ENCODE assay signal across 8 cellular contexts in the genomic region with DNA sequence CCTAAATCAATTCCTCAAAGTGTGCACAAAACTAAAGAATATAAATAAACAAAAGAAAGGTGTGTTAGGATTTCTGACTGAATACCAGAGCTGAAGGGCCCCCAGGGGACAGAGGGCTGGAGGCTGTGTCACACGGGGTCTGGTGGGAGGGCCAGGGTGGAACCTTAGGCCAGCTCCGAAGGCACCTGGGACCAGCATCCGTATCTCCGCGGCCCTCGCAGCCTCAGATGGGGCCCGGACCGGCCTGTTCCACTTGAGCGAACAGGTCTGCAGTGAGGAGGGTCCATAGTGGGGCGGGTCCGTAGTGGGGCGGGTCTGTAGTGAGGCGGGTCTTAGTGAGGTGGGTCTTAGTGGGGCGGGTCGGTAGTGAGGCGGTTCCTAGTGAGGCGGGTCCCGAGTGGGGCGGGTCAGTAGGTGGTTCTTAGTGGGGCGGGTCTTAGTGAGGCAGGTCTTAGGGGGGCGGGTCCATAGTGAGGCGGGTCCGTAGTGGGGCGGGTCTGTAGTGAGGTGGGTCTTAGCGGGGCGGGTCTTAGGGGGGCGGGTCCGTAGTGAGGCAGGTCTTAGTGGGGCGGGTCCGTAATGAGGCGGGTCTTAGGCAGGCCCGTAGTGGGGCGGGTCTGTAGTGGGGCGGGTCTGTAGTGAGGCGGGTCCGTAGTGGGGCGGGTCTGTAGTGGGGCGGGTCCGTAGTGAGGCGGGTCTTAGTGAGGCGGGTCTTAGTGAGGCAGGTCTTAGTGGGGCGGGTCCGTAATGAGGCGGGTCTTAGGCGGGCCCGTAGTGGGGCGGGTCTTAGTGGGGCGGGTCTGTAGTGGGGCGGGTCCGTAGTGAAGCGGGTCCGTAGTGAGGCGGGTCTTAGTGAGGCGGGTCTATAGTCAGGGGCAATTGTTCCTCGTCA. TPM values are rescaled to one million over a fixed set of nuclear protein-coding genes. Genes with fewer than 3 reads are reported as not detected.
DNase-seq lines count a peak whose midpoint lies in the region; ATAC-seq and TF ChIP-seq lines count a peak whose summit lies in the region.

No MANE protein-coding gene starts in this region.

- DNase-seq in EL (peak; percentile 26), NB4 (ENCODE audit: low read depth) (peak; percentile 65), endodermal cell (peak; percentile 98), PC-9 (no peak), mammary epithelial cell (no peak), LoVo (ENCODE audit: low spot score) (no peak), NCI-H345 (lab: John Stamatoyannopoulos, UW) (no peak)
- DNase-seq in natural killer cell treated with Interleukin-12 subunit alpha and Interleukin-12 subunit beta and Interleukin-15 and Interleukin-18, amount 100 ng/mL, for 72 hours (ENCODE audit: low spot score), result no peak

- no peaks in the 10 kb centered on the region for H3K27me3 Mint-ChIP-seq in endodermal cell (ENCODE audit: insufficient read depth)
- peaks cover 11 to 32% of the 10 kb centered on the region in 2 donors for H3K27me3 Mint-ChIP-seq in natural killer cell treated with Interleukin-12 subunit alpha and Interleukin-12 subunit beta and Interleukin-15 and Interleukin-18, amount 100 ng/mL, for 72 hours

- no peaks in the 10 kb centered on the region for H3K9me3 Mint-ChIP-seq in endodermal cell
- no peaks in the 10 kb centered on the region for H3K9me3 Mint-ChIP-seq in natural killer cell treated with Interleukin-12 subunit alpha and Interleukin-12 subunit beta and Interleukin-15 and Interleukin-18, amount 100 ng/mL, for 72 hours

- CTCF ChIA-PET in PC-9 (lab: Charles Lee), result interaction anchor here (1.0 kb wide), 1 partner anchor 110 kb away, joined by 4 read pairs; no protein-coding TSS in a partner anchor
- CTCF ChIA-PET in mammary epithelial cell (lab: Charles Lee; ENCODE audit: low non-redundant PET), result no interaction called here

- peaks cover 9% of the 10 kb centered on the region for H3K36me3 Mint-ChIP-seq in endodermal cell (ENCODE audit: low read depth)
- no peaks in the 10 kb centered on the region for H3K36me3 Mint-ChIP-seq in natural killer cell treated with Interleukin-12 subunit alpha and Interleukin-12 subunit beta and Interleukin-15 and Interleukin-18, amount 100 ng/mL, for 72 hours

- no peak overlapping the region for H3K9ac ChIP-seq in endodermal cell (ENCODE audit: extremely low read depth, low read length, poor library complexity, severe bottlenecking)
- H3K9ac ChIP-seq in mammary epithelial cell (ENCODE audit: insufficient read depth, low read length), result no peak overlapping the region

- H3K79me2 ChIP-seq in PC-9 (ENCODE audit: low read depth) (no peaks in the 10 kb centered on the region), mammary epithelial cell (ENCODE audit: insufficient read depth, low read length) (peaks cover 3% of the 10 kb centered on the region)

- H3K4me1 ChIP-seq in endodermal cell (ENCODE audit: control insufficient read depth, insufficient read depth, low read length) (peaks cover 9% of the 10 kb centered on the region), PC-9 (replicated peaks; ENCODE audit: insufficient read depth) (no peaks in the 10 kb centered on the region), mammary epithelial cell (ENCODE audit: insufficient read depth, low read length) (peaks cover 6% of the 10 kb centered on the region)

- H4K20me1 ChIP-seq in PC-9 (ENCODE audit: insufficient read depth), result peaks cover 3% of the 10 kb centered on the region; the same call in 1 of the 2 replicates
- no peaks in the 10 kb centered on the region for H4K20me1 ChIP-seq in mammary epithelial cell (ENCODE audit: insufficient read depth, low read length)

- no peaks in the 10 kb centered on the region for H3K9me2 ChIP-seq in PC-9 (ENCODE audit: insufficient read depth)

- peak overlapping the region; percentile 72 for H3K27ac Mint-ChIP-seq in endodermal cell
- H3K27ac Mint-ChIP-seq in natural killer cell treated with Interleukin-12 subunit alpha and Interleukin-12 subunit beta and Interleukin-15 and Interleukin-18, amount 100 ng/mL, for 72 hours, result peak overlapping the region in 1 of 2 donors; percentile 15

- no peak for TF ChIP-seq CTCF in NB4 (IDR thresholded peaks at IDR 0.05; ENCODE audit: low read depth, low read length)
- TF ChIP-seq CTCF in endodermal cell (conservative IDR thresholded peaks at IDR 0.05), result no peak
- no peak for TF ChIP-seq CTCF in PC-9 (conservative IDR thresholded peaks at IDR 0.05)
- no peak for TF ChIP-seq CTCF in mammary epithelial cell (conservative IDR thresholded peaks at IDR 0.05 in 1 of 2, IDR thresholded peaks at IDR 0.05 in 1 of 2; ENCODE audit: extremely low read depth in 1 of 2, insufficient read depth in 1 of 2, low read depth in 1 of 2, low read length in 2 of 2)

- no peak overlapping the region for H3K27ac ChIP-seq in endodermal cell (ENCODE audit: low read depth, low read length)
- no peak overlapping the region for H3K27ac ChIP-seq in PC-9
- no peak overlapping the region for H3K27ac ChIP-seq in mammary epithelial cell (ENCODE audit: insufficient read depth, low read depth, low read length)

- in situ Hi-C loops in mammary epithelial cell (cut with MboI; ENCODE audit: low sequenced_read_pairs in 2 of 2), result loop anchor here in 1 of 2 donors (10.0 kb wide), 1 partner anchor 65 kb away; no protein-coding TSS in a partner anchor

- peak overlapping the region; percentile 39 for H3K4me3 Mint-ChIP-seq in endodermal cell
- peak overlapping the region; percentile 6 for H3K4me3 Mint-ChIP-seq in natural killer cell treated with Interleukin-12 subunit alpha and Interleukin-12 subunit beta and Interleukin-15 and Interleukin-18, amount 100 ng/mL, for 72 hours

- no peaks in the 10 kb centered on the region for H3K27me3 ChIP-seq in endodermal cell (ENCODE audit: control insufficient read depth, insufficient read depth, low read length, poor library complexity, severe bottlenecking)
- no peaks in the 10 kb centered on the region for H3K27me3 ChIP-seq in PC-9 (ENCODE audit: insufficient read depth, low read depth)
- H3K27me3 ChIP-seq in mammary epithelial cell (ENCODE audit: insufficient read depth, low read length), result no peaks in the 10 kb centered on the region

- no peak overlapping the region for H2AFZ ChIP-seq in PC-9
- H2AFZ ChIP-seq in mammary epithelial cell (ENCODE audit: low read depth, low read length), result no peak overlapping the region

- H3K36me3 ChIP-seq in endodermal cell (ENCODE audit: control insufficient read depth, insufficient read depth, low read length) (no peaks in the 10 kb centered on the region), PC-9 (ENCODE audit: low read depth) (no peaks in the 10 kb centered on the region), mammary epithelial cell (ENCODE audit: insufficient read depth, low read length) (peaks cover 3% of the 10 kb centered on the region)

- BruUV-seq in PC-9 (replicated peaks; lab: Mats Ljungman, UMichigan), result no TSS peak
- BruUV-seq in mammary epithelial cell (replicated peaks; lab: Mats Ljungman, UMichigan), result no TSS peak

- WGBS in endodermal cell (ENCODE audit: insufficient coverage in 1 of 2, insufficient read length in 1 of 2), 2 experiments, result 0 to 25% methylated on average over 1 to 52 of the region's 55 CpGs
- 100% methylated on average over 5 of the region's 55 CpGs for WGBS in mammary epithelial cell (ENCODE audit: low coverage, missing lambda C conversion rate)

- H3K4me3 ChIP-seq in NB4 (ENCODE audit: low read depth, low read length), result no peak overlapping the region
- no peak overlapping the region for H3K4me3 ChIP-seq in endodermal cell (ENCODE audit: low read length)
- H3K4me3 ChIP-seq in PC-9, result no peak overlapping the region
- H3K4me3 ChIP-seq in mammary epithelial cell (replicated peaks in 1 of 3; ENCODE audit: insufficient read depth in 1 of 3, low read depth in 2 of 3, low read length in 3 of 3), result no peak overlapping the region

- dilution Hi-C loops in mammary epithelial cell (cut with HindIII; ENCODE audit: low sequenced_read_pairs), result no loop called here

- no peak for TF ChIP-seq POLR2A in NB4 (IDR thresholded peaks at IDR 0.05; ENCODE audit: extremely low read depth, insufficient read length)

- ATAC-seq in natural killer cell treated with Interleukin-12 subunit alpha and Interleukin-12 subunit beta and Interleukin-15 and Interleukin-18, amount 100 ng/mL, for 72 hours, result peak; percentile 26 to 43

- intact Hi-C loops in PC-9 (cut with micrococcal nuclease; ENCODE audit: unreplicated experiment), result no loop called here
- intact Hi-C loops in mammary epithelial cell (cut with micrococcal nuclease), result no loop called here

- POLR2A ChIA-PET in PC-9 (lab: Charles Lee; ENCODE audit: unreplicated experiment), result interaction anchor here (0.6 kb wide), 1 partner anchor 16 kb away, joined by 3 read pairs; no protein-coding TSS in a partner anchor

- peaks cover 5% of the 10 kb centered on the region; the same call in 1 of the 2 replicates for H3F3A ChIP-seq in PC-9 (ENCODE audit: insufficient read depth, low read depth)

- no peaks in the 10 kb centered on the region for H3K9me3 ChIP-seq in endodermal cell (ENCODE audit: control insufficient read depth, low read length)
- no peaks in the 10 kb centered on the region for H3K9me3 ChIP-seq in PC-9 (ENCODE audit: insufficient read depth, low read depth)
- H3K9me3 ChIP-seq in mammary epithelial cell (replicated peaks; ENCODE audit: insufficient read depth, low read length), result no peaks in the 10 kb centered on the region

- peaks cover 4% of the 10 kb centered on the region for H3K4me1 Mint-ChIP-seq in endodermal cell
- peaks cover 6 to 34% of the 10 kb centered on the region in 2 donors for H3K4me1 Mint-ChIP-seq in natural killer cell treated with Interleukin-12 subunit alpha and Interleukin-12 subunit beta and Interleukin-15 and Interleukin-18, amount 100 ng/mL, for 72 hours (ENCODE audit: low read depth in 2 of 2)

- no peak overlapping the region for H3K4me2 ChIP-seq in PC-9
- no peak overlapping the region for H3K4me2 ChIP-seq in mammary epithelial cell (ENCODE audit: insufficient read depth, low read depth, low read length)

RNA-seq across cellular contexts. Expression of gene GPR146, which starts 15.1 kb away (rescaled TPM):
- total RNA-seq in endodermal cell (under 1 TPM; 0.66 to 0.75 TPM), PC-9 (2021) (3.4 and 4.3 TPM in 2 replicates), mammary epithelial cell (under 1 TPM; 0.17 to 0.61 TPM)
- 1.1 TPM for polyA plus RNA-seq in endodermal cell (2013, experiment 1 of 2)
- 1.7 TPM for polyA plus RNA-seq in endodermal cell (2013, experiment 2 of 2)
- total RNA-seq in natural killer cell treated with Interleukin-12 subunit alpha and Interleukin-12 subunit beta and Interleukin-15 and Interleukin-18, amount 100 ng/mL, for 72 hours, result 1 to 10 TPM in 1 of 2 donors, under 1 TPM in 1; 0.89 to 8.1 TPM
- 1.4 TPM for polyA plus RNA-seq in mammary epithelial cell
- not detected for polyA minus RNA-seq in mammary epithelial cell

RNA-seq across cellular contexts. Expression of gene GPER1, which starts 28.5 kb away (rescaled TPM):
- total RNA-seq in endodermal cell (under 1 TPM; 0.35 to 0.51 TPM), PC-9 (2021) (0.37 and 0.85 TPM in 2 replicates), mammary epithelial cell (under 1 TPM; 0.33 to 0.45 TPM)
- 1.1 TPM for polyA plus RNA-seq in endodermal cell (2013, experiment 1 of 2)
- polyA plus RNA-seq in endodermal cell (2013, experiment 2 of 2), result 0.91 TPM
- total RNA-seq in natural killer cell treated with Interleukin-12 subunit alpha and Interleukin-12 subunit beta and Interleukin-15 and Interleukin-18, amount 100 ng/mL, for 72 hours, result not detected
- polyA plus RNA-seq in mammary epithelial cell, result 1.1 TPM
- polyA minus RNA-seq in mammary epithelial cell, result 1.3 TPM

Comparison
In these comparisons a context has a peak if more than half of its experiments do, and no peak if none do; other contexts are left out.
1. DNase-seq: peak in EL (single experiment), NB4 (single experiment) and endodermal cell (single experiment); none in natural killer cell treated with Interleukin-12 subunit alpha and Interleukin-12 subunit beta and Interleukin-15 and Interleukin-18, amount 100 ng/mL, for 72 hours (single experiment), PC-9 (0 of 2), mammary epithelial cell (single experiment), LoVo (single experiment) and NCI-H345 (single experiment).